13 cellular contexts compared by ENCODE assay signal in the genomic region with DNA sequence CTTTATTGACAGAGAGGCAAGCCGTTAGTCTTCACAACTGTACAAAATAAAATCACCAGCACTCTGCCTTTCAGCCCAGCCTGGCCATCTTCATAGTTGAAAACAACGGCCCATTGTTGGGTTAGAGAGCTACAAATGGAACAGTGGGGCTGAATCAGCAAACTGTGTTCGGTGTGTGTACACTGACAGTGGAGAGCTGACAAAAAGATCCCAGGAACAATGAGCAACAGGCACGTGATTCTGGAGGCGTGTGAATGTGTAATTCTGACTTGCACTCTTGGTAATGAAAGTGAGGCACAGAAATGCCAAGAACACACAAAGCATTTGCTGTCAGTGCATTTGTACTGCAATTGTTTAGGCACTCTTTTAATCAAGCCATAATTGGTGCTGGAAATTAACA.
DNase-seq lines count a peak whose midpoint lies in the region; FAIRE-seq and TF ChIP-seq lines count a peak whose summit lies in the region.
"Had no signal": no experiment of that assay in that cellular context is flagged by ENCODE, and none has a peak within 500 bp of the region (broad histone marks: within the 10 kb centered on the region; RNA-seq: fewer than 3 reads in every experiment).

No MANE protein-coding gene starts in this region.

- H3K27me3 ChIP-seq in osteoblast (ENCODE audit: insufficient read depth, low read length) = no peaks in the 10 kb centered on the region
- H3K27me3 ChIP-seq: cardiac muscle cell, esophagus squamous epithelium, Peyer's patch had no signal

- H3K4me1 ChIP-seq in osteoblast (ENCODE audit: insufficient read depth, low read length) = no peaks in the 10 kb centered on the region

- no peak overlapping the region for H3K27ac ChIP-seq in osteoblast (ENCODE audit: low read depth, low read length)
- H3K27ac ChIP-seq: cardiac muscle cell, Peyer's patch had no signal

- H3K4me3 ChIP-seq in osteoblast (ENCODE audit: insufficient read depth, low read length) = no peak overlapping the region
- H3K4me3 ChIP-seq: cardiac muscle cell, esophagus squamous epithelium, Peyer's patch had no signal

- no peak overlapping the region for H2AFZ ChIP-seq in osteoblast (ENCODE audit: low read length)

- H3K79me2 ChIP-seq in osteoblast (ENCODE audit: insufficient read depth, low read length) = no peaks in the 10 kb centered on the region

- TF ChIP-seq CTCF in osteoblast (IDR thresholded peaks at IDR 0.05; ENCODE audit: extremely low read depth, low read depth, low read length) = no peak

- H3K4me2 ChIP-seq in osteoblast (ENCODE audit: insufficient read depth, low read length) = peak overlapping the region; percentile 26

- no peaks in the 10 kb centered on the region for H3K36me3 ChIP-seq in osteoblast (ENCODE audit: insufficient read depth, low read length)
- H3K36me3 ChIP-seq: cardiac muscle cell, esophagus squamous epithelium, Peyer's patch had no signal

- DNase-seq in COLO668 (lab: John Stamatoyannopoulos, UW; ENCODE audit: unreplicated experiment) = peak; percentile 4
- DNase-seq in RCC 7860 (ENCODE audit: low spot score) = peak; percentile 24
- DNase-seq in fibroblast of peridontal ligament (ENCODE audit: extremely low read depth) = peak; percentile 4
- DNase-seq in osteoblast (ENCODE audit: insufficient read length, low spot score, missing footprints) = no peak
- no peak for DNase-seq in NCI-H1105 treated with DMSO at 0.1 percent for 48 hours (lab: John Stamatoyannopoulos, UW)
- DNase-seq in NCI-H446 treated with DMSO at 0.1 percent for 48 hours (lab: John Stamatoyannopoulos, UW) = no peak
- DNase-seq in NCI-H1092 treated with DMSO at 0.1 percent for 48 hours (lab: John Stamatoyannopoulos, UW) = no peak
- DNase-seq in DMS114 treated with DMSO at 0.1 percent for 48 hours (lab: John Stamatoyannopoulos, UW; ENCODE audit: unreplicated experiment) = no peak
- DNase-seq: esophagus squamous epithelium, Karpas-422, NCI-H2107, Peyer's patch had no signal

- peaks cover 3% of the 10 kb centered on the region for H3K9me3 ChIP-seq in osteoblast (ENCODE audit: low read depth, low read length)
- H3K9me3 ChIP-seq: esophagus squamous epithelium, Peyer's patch had no signal

- H4K20me1 ChIP-seq in osteoblast (ENCODE audit: insufficient read depth, low read length) = no peaks in the 10 kb centered on the region

- no peak for FAIRE-seq in RCC 7860 (lab: Jason Lieb, UNC)

Comparison
In these comparisons a context has a peak if more than half of its experiments do, and no peak if none do; other contexts are left out.
1. DNase-seq: peak in COLO668 (single experiment), RCC 7860 (single experiment) and fibroblast of peridontal ligament (single experiment); none in osteoblast (single experiment), NCI-H1105 treated with DMSO at 0.1 percent for 48 hours (single experiment), NCI-H446 treated with DMSO at 0.1 percent for 48 hours (single experiment), NCI-H1092 treated with DMSO at 0.1 percent for 48 hours (single experiment) and DMS114 treated with DMSO at 0.1 percent for 48 hours (single experiment).